16 cellular contexts compared by ENCODE assay signal in genomic region chr4:150090836-150091235, GRCh38. TPM values are rescaled to one million over a fixed set of nuclear protein-coding genes. Genes with fewer than 3 reads are reported as not detected.
"Had no signal": no experiment of that assay in that cellular context is flagged by ENCODE, and none has a peak within 500 bp of the region (broad histone marks: within the 10 kb centered on the region; RNA-seq: fewer than 3 reads in every experiment).

No MANE protein-coding gene starts in this region.

- H3K4me3 ChIP-seq: coronary artery, left ventricle myocardium inferior, thyroid gland had no signal

- H3K36me3 ChIP-seq: left ventricle myocardium inferior, neutrophil, thyroid gland had no signal

- ATAC-seq: naive thymus-derived CD8-positive, alpha-beta T cell; stimulated activated memory B cell treated with anti-CD40 and anti-IgM and Interleukin-4, amounts not matched to agents 10 μg/mL and 1 μg/mL and 100 μg/mL, for 72 hours had no signal

- H3K27ac ChIP-seq: coronary artery, left ventricle myocardium inferior, neutrophil, thyroid gland, VCaP had no signal

- H3K9me3 ChIP-seq: left ventricle myocardium inferior, neutrophil, thyroid gland had no signal

- H3K4me1 ChIP-seq: left ventricle myocardium inferior, thyroid gland had no signal

- DNase-seq: activated CD4-positive, alpha-beta T cell treated with anti-CD3 and anti-CD28 coated beads for 1 hour; activated CD4-positive, alpha-beta T cell treated with anti-CD3 and anti-CD28 coated beads, Interleukin-2, amount 50 U/mL, for 48 hours; activated naive CD4-positive, alpha-beta T cell treated with anti-CD3 and anti-CD28 coated beads, Interleukin-2, amount 10 ng/mL, durations not matched to agents 7 days and 5 days; effector memory CD4-positive, alpha-beta T cell; hypothalamus; left ventricle myocardium inferior; naive thymus-derived CD8-positive, alpha-beta T cell; posterior cingulate gyrus; stimulated activated CD4-positive, alpha-beta T cell treated with anti-CD3 and anti-CD28 coated beads, Interleukin-2, amount 100 ng/mL, for 48 hours; T-helper 1 cell; T1000; thyroid gland had no signal

- H3K27me3 ChIP-seq: neutrophil, thyroid gland had no signal

RNA-seq across cellular contexts. Expression of gene DCLK2, which starts 12.6 kb away (rescaled TPM):
- total RNA-seq: naive thymus-derived CD8-positive, alpha-beta T cell had no signal
